ENCODE assay signal across 18 cellular contexts in genomic region chr20:32455171-32455900, GRCh38.
DNase-seq lines count a peak whose midpoint lies in the region; ATAC-seq and TF ChIP-seq lines count a peak whose summit lies in the region.
"Had no signal": no experiment of that assay in that cellular context is flagged by ENCODE, and none has a peak within 500 bp of the region (broad histone marks: within the 10 kb centered on the region; RNA-seq: fewer than 3 reads in every experiment).

No MANE protein-coding gene starts in this region.

- H3K56ac ChIP-seq in mesendoderm (ENCODE audit: low read length): no peak overlapping the region

- H3K4me2 ChIP-seq in mesendoderm (ENCODE audit: low read length): no peak overlapping the region

- peak overlapping the region; percentile 58 for H3K27ac Mint-ChIP-seq in activated T-helper 17 cell treated with anti-CD3 and anti-CD28 coated beads, Interleukin-2, amount 50 U/mL, for 72 hours
- peak overlapping the region; percentile 86 for H3K27ac Mint-ChIP-seq in mesothelial cell of epicardium

- no peak overlapping the region for H3K23ac ChIP-seq in mesendoderm (ENCODE audit: low read length)

- no peak overlapping the region for H2BK15ac ChIP-seq in mesendoderm (replicated peaks; ENCODE audit: low read depth)

- no peak overlapping the region for H4K8ac ChIP-seq in mesendoderm (ENCODE audit: low read depth, low read length)

- no CpG with 5 or more reads among the region's 12 CpGs for WGBS in mesendoderm (ENCODE audit: extremely low coverage, insufficient coverage, low lambda C conversion rate)

- peaks cover 16% of the 10 kb centered on the region for H3K36me3 Mint-ChIP-seq in activated T-helper 17 cell treated with anti-CD3 and anti-CD28 coated beads, Interleukin-2, amount 50 U/mL, for 72 hours (ENCODE audit: low read depth)
- peaks cover 19% of the 10 kb centered on the region for H3K36me3 Mint-ChIP-seq in mesothelial cell of epicardium

- no peak overlapping the region for H4K5ac ChIP-seq in mesendoderm (ENCODE audit: low read length)

- H3K9me3 Mint-ChIP-seq in activated T-helper 17 cell treated with anti-CD3 and anti-CD28 coated beads, Interleukin-2, amount 50 U/mL, for 72 hours: no peaks in the 10 kb centered on the region
- H3K9me3 Mint-ChIP-seq in mesothelial cell of epicardium: no peaks in the 10 kb centered on the region

- H3K4me1 ChIP-seq in upper lobe of right lung: peaks cover 23% of the 10 kb centered on the region
- peaks cover 2% of the 10 kb centered on the region for H3K4me1 ChIP-seq in mesendoderm (ENCODE audit: control insufficient read depth, low read depth, low read length)
- H3K4me1 ChIP-seq: foreskin keratinocyte had no signal

- H3K4me3 ChIP-seq in upper lobe of right lung (no peak overlapping the region), mesendoderm (ENCODE audit: low read length) (no peak overlapping the region)
- H3K4me3 ChIP-seq: left lung had no signal

- no peak overlapping the region for H3K18ac ChIP-seq in mesendoderm (ENCODE audit: low read length)

- no peak overlapping the region for H2BK5ac ChIP-seq in mesendoderm (ENCODE audit: low read length)

- H3K36me3 ChIP-seq in upper lobe of right lung (peaks cover 26% of the 10 kb centered on the region), mesendoderm (ENCODE audit: control insufficient read depth, insufficient read depth, low read length) (no peaks in the 10 kb centered on the region)

- no peaks in the 10 kb centered on the region for H3K27me3 Mint-ChIP-seq in activated T-helper 17 cell treated with anti-CD3 and anti-CD28 coated beads, Interleukin-2, amount 50 U/mL, for 72 hours
- H3K27me3 Mint-ChIP-seq in mesothelial cell of epicardium (ENCODE audit: low read depth): no peaks in the 10 kb centered on the region

- no peak overlapping the region for H3K27ac ChIP-seq in upper lobe of right lung
- H3K27ac ChIP-seq in mesendoderm (ENCODE audit: low read depth, low read length): no peak overlapping the region
- H3K27ac ChIP-seq: foreskin keratinocyte, left lung had no signal

- H3K4me3 Mint-ChIP-seq in activated T-helper 17 cell treated with anti-CD3 and anti-CD28 coated beads, Interleukin-2, amount 50 U/mL, for 72 hours: no peak overlapping the region
- H3K4me3 Mint-ChIP-seq in mesothelial cell of epicardium: no peak overlapping the region

- peak; percentile 15 for DNase-seq in left ventricle myocardium superior
- no peak for DNase-seq in Right ventricle myocardium inferior (ENCODE audit: missing footprints)
- DNase-seq in mesothelial cell of epicardium (ENCODE audit: low spot score in 2 of 2, unreplicated experiment in 2 of 2): no peak
- DNase-seq in upper lobe of right lung: peak; percentile 45
- DNase-seq in amygdala (lab: John Stamatoyannopoulos, UW): no peak
- DNase-seq in mesendoderm: no peak
- no peak for DNase-seq in NCI-H226
- DNase-seq: activated naive CD4-positive, alpha-beta T cell treated with Interleukin-2 at 50 U/mL for 16 hours; Calu3; foreskin keratinocyte; GDM1; NCI-H1694 treated with DMSO at 0.1 percent for 48 hours; NK-92 treated with Interleukin-12 subunit alpha and Interleukin-12 subunit beta, amount 100 ng/mL, for 24 hours; RPMI8226; T-helper 1 cell had no signal

- no peak for ATAC-seq in left ventricle myocardium superior
- ATAC-seq in Right ventricle myocardium inferior: no peak
- ATAC-seq in activated T-helper 17 cell treated with anti-CD3 and anti-CD28 coated beads, Interleukin-2, amount 50 U/mL, for 72 hours (replicated peaks): no peak
- ATAC-seq in upper lobe of right lung: no peak
- ATAC-seq: foreskin keratinocyte, HCT116, left lung had no signal

- no peaks in the 10 kb centered on the region for H3K9me3 ChIP-seq in upper lobe of right lung
- H3K9me3 ChIP-seq: left lung had no signal

- no peak overlapping the region for H3K9ac ChIP-seq in mesendoderm (ENCODE audit: low read length)

- no peak overlapping the region for H2BK120ac ChIP-seq in mesendoderm (ENCODE audit: low read depth, low read length)

- no peak overlapping the region for H3K4ac ChIP-seq in mesendoderm (ENCODE audit: low read depth, low read length)

- H3K4me1 Mint-ChIP-seq in activated T-helper 17 cell treated with anti-CD3 and anti-CD28 coated beads, Interleukin-2, amount 50 U/mL, for 72 hours: no peaks in the 10 kb centered on the region
- peaks cover 29% of the 10 kb centered on the region for H3K4me1 Mint-ChIP-seq in mesothelial cell of epicardium

- H3K79me2 ChIP-seq in mesendoderm (ENCODE audit: control insufficient read depth, insufficient read depth, low read length): no peaks in the 10 kb centered on the region

- intact Hi-C loops in left ventricle myocardium superior (cut with micrococcal nuclease): no loop called here
- intact Hi-C loops in Right ventricle myocardium inferior (cut with DNase I): no loop called here
- intact Hi-C loops in upper lobe of right lung (cut with DNase I): no loop called here

- no peaks in the 10 kb centered on the region for H3K27me3 ChIP-seq in upper lobe of right lung
- H3K27me3 ChIP-seq in mesendoderm (ENCODE audit: insufficient read depth, low read length, poor library complexity): no peaks in the 10 kb centered on the region
- H3K27me3 ChIP-seq: foreskin keratinocyte, left lung had no signal

- H2AK5ac ChIP-seq in mesendoderm (ENCODE audit: low read length): no peak overlapping the region

- no peaks in the 10 kb centered on the region for H3K79me1 ChIP-seq in mesendoderm (ENCODE audit: low read length)

- no peak for TF ChIP-seq CTCF in mesothelial cell of epicardium (IDR thresholded peaks at IDR 0.05; ENCODE audit: unreplicated experiment)
- no peak for TF ChIP-seq CTCF in upper lobe of right lung (IDR thresholded peaks at IDR 0.05)

Comparison
In these comparisons a context has a peak if more than half of its experiments do, and no peak if none do; other contexts are left out.
1. DNase-seq: peak in left ventricle myocardium superior (single experiment) and upper lobe of right lung (single experiment); none in Right ventricle myocardium inferior (single experiment), mesothelial cell of epicardium (0 of 2), amygdala (0 of 56), mesendoderm (single experiment) and NCI-H226 (single experiment).